ENCODE assay signal across 15 cellular contexts in the genomic region with DNA sequence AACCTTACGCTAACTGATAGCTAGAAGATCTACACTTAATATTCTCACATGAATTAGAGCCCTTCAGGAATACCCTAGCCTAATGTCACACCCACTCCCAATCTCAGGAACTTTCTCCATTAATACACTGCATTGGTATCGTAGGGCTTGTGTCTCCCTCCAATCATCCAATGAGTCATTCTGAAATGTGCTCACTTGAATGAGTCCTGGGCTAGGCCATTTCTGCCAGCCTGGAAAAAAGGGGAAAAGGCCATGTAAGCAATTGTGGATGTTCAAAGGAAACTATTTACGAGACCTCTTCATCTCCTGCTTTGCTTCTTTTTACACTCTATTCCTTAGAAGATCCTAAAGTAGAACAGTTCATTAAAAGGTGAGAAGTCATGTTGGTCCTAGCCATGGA. TPM values are rescaled to one million over a fixed set of nuclear protein-coding genes. Genes with fewer than 3 reads are reported as not detected.
DNase-seq lines count a peak whose midpoint lies in the region; ATAC-seq, FAIRE-seq and TF ChIP-seq lines count a peak whose summit lies in the region.
"Had no signal": no experiment of that assay in that cellular context is flagged by ENCODE, and none has a peak within 500 bp of the region (broad histone marks: within the 10 kb centered on the region; RNA-seq: fewer than 3 reads in every experiment).

No MANE protein-coding gene starts in this region.

- TF ChIP-seq POLR2A in H54 (IDR thresholded peaks at IDR 0.05; ENCODE audit: low read depth, low read length) (no peak), adrenal gland (IDR thresholded peaks at IDR 0.05) (no peak), spleen (IDR thresholded peaks at IDR 0.05) (no peak), HepG2 (IDR thresholded peaks at IDR 0.05; ENCODE audit: insufficient read depth in 1 of 2, low read depth in 2 of 2, low read length in 2 of 2) (no peak)

- CTCF ChIA-PET in HepG2 (lab: Yijun Ruan, JAX; ENCODE audit: low intra/inter-chr PET ratio, low total read pairs), result no interaction called here

- no peak for TF ChIP-seq CTCF in adrenal gland (IDR thresholded peaks at IDR 0.05)
- TF ChIP-seq CTCF in spleen (IDR thresholded peaks at IDR 0.05 in 8 of 11, conservative IDR thresholded peaks at IDR 0.05 in 3 of 11), result no peak
- TF ChIP-seq CTCF in HepG2 (CRISPR knock-in tag; IDR thresholded peaks at IDR 0.05), result no peak
- no peak for TF ChIP-seq CTCF in GM20000 (IDR thresholded peaks at IDR 0.05; ENCODE audit: extremely low read depth, missing control alignments)
- no peak for TF ChIP-seq CTCF in MM.1S (IDR thresholded peaks at IDR 0.05; ENCODE audit: low read length)

- no peak for TF ChIP-seq RAD21 in HepG2 (CRISPR knock-in tag; IDR thresholded peaks at IDR 0.05)

- H3K9ac ChIP-seq in HepG2 (ENCODE audit: insufficient read depth, low read depth, low read length) (no peak overlapping the region), MM.1S (ENCODE audit: low read length) (no peak overlapping the region)

- H3K9me2 ChIP-seq in MM.1S (replicated peaks; ENCODE audit: insufficient read depth, low read length), result no peaks in the 10 kb centered on the region

- no TSS peak for BruUV-seq in HepG2 (replicated peaks; lab: Mats Ljungman, UMichigan)

- H2AFZ ChIP-seq in HepG2 (ENCODE audit: low read length) (no peak overlapping the region), MM.1S (ENCODE audit: low read length) (no peak overlapping the region)

- POLR2A ChIA-PET in HepG2 (lab: Yijun Ruan, JAX), result no interaction called here

- peak overlapping the region in 3 of 5 donors; percentile 27 to 99 (median 43) for H3K27ac ChIP-seq in adrenal gland
- H3K27ac ChIP-seq in spleen, result peak overlapping the region in 5 of 8 donors; percentile 9 to 99 (median 98)
- no peak overlapping the region for H3K27ac ChIP-seq in HepG2 (ENCODE audit: extremely low read length, insufficient read depth, low read length)
- H3K27ac ChIP-seq in MM.1S (ENCODE audit: low read length), result no peak overlapping the region
- H3K27ac ChIP-seq: epithelial cell of prostate, ovary had no signal

- H3F3A ChIP-seq in MM.1S (ENCODE audit: insufficient read depth, low read length), result no peaks in the 10 kb centered on the region

- no peak overlapping the region for H3K4me2 ChIP-seq in HepG2 (ENCODE audit: low read depth, low read length)
- no peak overlapping the region for H3K4me2 ChIP-seq in MM.1S (ENCODE audit: low read depth, low read length)

- in situ Hi-C loops in HepG2 (cut with HindIII; ENCODE audit: extremely low pct_ligation_motif_present, low pct_unique_long_range_greater_than_20kb), result no loop called here

- intact Hi-C loops in adrenal gland (cut with DNase I) (no loop called here), spleen (cut with DNase I; ENCODE audit: low total_unique reads) (no loop called here), HepG2 (cut with micrococcal nuclease; ENCODE audit: unreplicated experiment) (no loop called here)

- H3K79me2 ChIP-seq in HepG2 (ENCODE audit: insufficient read depth, low read length) (no peaks in the 10 kb centered on the region), MM.1S (ENCODE audit: low read length) (no peaks in the 10 kb centered on the region)

- H4K20me1 ChIP-seq in HepG2 (ENCODE audit: insufficient read depth, low read length) (no peaks in the 10 kb centered on the region; the same call in 1 of the 2 replicates), MM.1S (ENCODE audit: insufficient read depth, low read length) (no peaks in the 10 kb centered on the region)

- H3K9me3 ChIP-seq in adrenal gland (replicated peaks in 1 of 3) (no peaks in the 10 kb centered on the region), spleen (no peaks in the 10 kb centered on the region), HepG2 (ENCODE audit: low read length) (no peaks in the 10 kb centered on the region), MM.1S (replicated peaks; ENCODE audit: insufficient read depth, low read length) (no peaks in the 10 kb centered on the region)
- H3K9me3 ChIP-seq: ovary had no signal

- ATAC-seq in HepG2, result no peak

- FAIRE-seq in H54 (lab: Jason Lieb, UNC) (peak; percentile 94), HepG2 (lab: Jason Lieb, UNC) (no peak)

- H3K27me3 ChIP-seq in adrenal gland, result no peaks in the 10 kb centered on the region
- H3K27me3 ChIP-seq in spleen (replicated peaks in 1 of 7), result no peaks in the 10 kb centered on the region
- H3K27me3 ChIP-seq in HepG2 (ENCODE audit: control insufficient read depth in 1 of 2, insufficient read depth in 2 of 2, low read length in 2 of 2), result peaks cover 0 to 7% of the 10 kb centered on the region in 2 experiments; a peak in 1 of 5 replicates
- no peaks in the 10 kb centered on the region for H3K27me3 ChIP-seq in MM.1S (replicated peaks; ENCODE audit: insufficient read depth, low read length)
- H3K27me3 ChIP-seq: ovary had no signal

- TF ChIP-seq EP300 in HepG2 (IDR thresholded peaks at IDR 0.05; ENCODE audit: low read depth in 2 of 2, low read length in 2 of 2) (no peak), HepG2 (CRISPR knock-in tag; IDR thresholded peaks at IDR 0.05; ENCODE audit: borderline replicate concordance) (no peak)

- peaks cover 0 to 5% of the 10 kb centered on the region in 2 donors for H3K36me3 ChIP-seq in adrenal gland (replicated peaks in 1 of 2)
- H3K36me3 ChIP-seq in spleen, result peaks cover 0 to 73% (median 11%) of the 10 kb centered on the region in 6 donors
- H3K36me3 ChIP-seq in HepG2 (replicated peaks in 1 of 2; ENCODE audit: control insufficient read depth in 1 of 2, insufficient read depth in 2 of 2, low read length in 2 of 2), result no peaks in the 10 kb centered on the region
- no peaks in the 10 kb centered on the region for H3K36me3 ChIP-seq in MM.1S (replicated peaks; ENCODE audit: insufficient read depth, low read length)
- H3K36me3 ChIP-seq: ovary had no signal

- WGBS in adrenal gland, 4 donors, result 67 to 78% (median 70%) methylated on average over 3 of the region's 3 CpGs
- WGBS in spleen, 5 donors, result 76 to 94% (median 81%) methylated on average over 3 of the region's 3 CpGs
- whole genome bisulfite sequencing in HepG2 (ENCODE audit: low lambda C conversion rate), result 26% methylated on average over 3 of the region's 3 CpGs

- H3K4me1 ChIP-seq in adrenal gland (replicated peaks in 1 of 2) (peaks cover 36 to 70% of the 10 kb centered on the region in 2 donors), spleen (peaks cover 19 to 96% (median 79%) of the 10 kb centered on the region in 6 donors), HepG2 (ENCODE audit: insufficient read depth, low read length) (no peaks in the 10 kb centered on the region), MM.1S (ENCODE audit: low read length) (no peaks in the 10 kb centered on the region)

- H3K4me3 ChIP-seq in adrenal gland (no peak overlapping the region), spleen (no peak overlapping the region), HepG2 (replicated peaks in 1 of 3; ENCODE audit: insufficient read depth in 1 of 3, low read depth in 2 of 3, low read length in 3 of 3) (no peak overlapping the region), MM.1S (ENCODE audit: low read length) (no peak overlapping the region)
- H3K4me3 ChIP-seq: ovary had no signal

- DNase-seq in H54 (ENCODE audit: insufficient read length, low spot score) (no peak), adrenal gland (no peak), glomerular visceral epithelial cell (ENCODE audit: extremely low spot score) (peak; percentile 63), spleen (no peak), HepG2 (ENCODE audit: low spot score) (no peak), NCI-H774 (lab: John Stamatoyannopoulos, UW) (no peak), GM20000 (ENCODE audit: low spot score) (no peak), MM.1S (no peak)
- DNase-seq: activated gamma-delta T cell, C1 segment of cervical spinal cord, DND-41, NCI-H1048, NCI-H226, ovary had no signal

TF ChIP-seq in HepG2, 621 proteins besides CTCF, POLR2A, EP300 and RAD21 (continues in another document):
- TF ChIP-seq SOX5 (CRISPR knock-in tag; IDR thresholded peaks at IDR 0.05; ENCODE audit: borderline replicate concordance), result no peak

RNA-seq across cellular contexts. Expression of gene ZEB2, which starts 18.8 kb away (rescaled TPM):
- 100 to 1,000 TPM in 7 of 8 donors, 10 to 100 TPM in 1; 91.0 to 226 (median 165) TPM for total RNA-seq in adrenal gland
- polyA plus RNA-seq in adrenal gland, result 10 to 100 TPM; 29.0 to 95.8 (median 54.3) TPM
- total RNA-seq in spleen, result 100 to 1,000 TPM; 217 to 362 (median 262) TPM
- 10 to 100 TPM; 25.5 to 36.8 (median 28.5) TPM for polyA plus RNA-seq in spleen
- total RNA-seq in HepG2 (2016; rRNA removed; fragmentation: Illumina TruSeq; extraction: Trizol), result not detected in 2 replicates
- total RNA-seq in HepG2 (2016; cell fraction: cytosol; rRNA removed; fragmentation: Illumina TruSeq; extraction: Trizol; ENCODE audit: low read depth), result 0.09 TPM in 1 of 2 replicates, not detected in the other
- 0.04 TPM in 1 of 2 replicates, not detected in the other for total RNA-seq in HepG2 (2016; cell fraction: insoluble cytoplasmic fraction; rRNA removed; fragmentation: Illumina TruSeq; extraction: Trizol)
- total RNA-seq in HepG2 (2016; cell fraction: membrane; rRNA removed; fragmentation: Illumina TruSeq; extraction: Trizol), result not detected in 2 replicates
- 0.09 TPM in 1 of 2 replicates, not detected in the other for total RNA-seq in HepG2 (2016; cell fraction: nucleus; rRNA removed; fragmentation: Illumina TruSeq; extraction: Trizol)
- polyA plus RNA-seq in HepG2 (2011; rRNA removed), result 0.07 and 0.10 TPM in 2 replicates
- 0.03 and 0.05 TPM in 2 replicates for polyA plus RNA-seq in HepG2 (2011; cell fraction: cytosol; rRNA removed)
- 0.10 and 0.16 TPM in 2 replicates for polyA plus RNA-seq in HepG2 (2011; cell fraction: nucleus; rRNA removed)
- polyA plus RNA-seq in HepG2 (2012), result 0.11 TPM in 1 of 2 replicates, not detected in the other
- not detected in 2 replicates for polyA plus RNA-seq in HepG2 (2016; cell fraction: cytosol; fragmentation: Illumina TruSeq; extraction: Trizol; ENCODE audit: low read depth)
- 0.07 and 0.12 TPM in 2 replicates for polyA plus RNA-seq in HepG2 (2016; cell fraction: insoluble cytoplasmic fraction; fragmentation: Illumina TruSeq; extraction: Trizol; ENCODE audit: low read depth)
- polyA plus RNA-seq in HepG2 (2016; cell fraction: membrane; fragmentation: Illumina TruSeq; extraction: Trizol; ENCODE audit: low read depth), result not detected in 2 replicates
- not detected in 2 replicates for polyA plus RNA-seq in HepG2 (2016; cell fraction: nucleus; fragmentation: Illumina TruSeq; extraction: Trizol; ENCODE audit: insufficient read depth, low read depth)
- 0.84 and 11.3 TPM in 2 replicates for polyA minus RNA-seq in HepG2 (2011; rRNA and poly(A)+ RNA removed; ENCODE audit: low replicate concordance)
- polyA minus RNA-seq in HepG2 (2011; cell fraction: cytosol; rRNA and poly(A)+ RNA removed), result not detected in 2 replicates
- 0.13 and 0.62 TPM in 2 replicates for polyA minus RNA-seq in HepG2 (2011; cell fraction: nucleus; rRNA and poly(A)+ RNA removed)

Comparison
In these comparisons a context has a peak if more than half of its experiments do, and no peak if none do; other contexts are left out.
1. H3K27ac ChIP-seq: peak in adrenal gland (3 of 5) and spleen (5 of 8); none in HepG2 (single experiment) and MM.1S (single experiment).
2. RNA of gene ZEB2, which starts 18.8 kb away (total RNA-seq): 217 to 362 TPM in spleen and 91.0 to 226 TPM in adrenal gland; 0.04 to 0.09 TPM in HepG2; every median in the first group is over 10 times any median in the second.